10 cellular contexts compared by ENCODE assay signal in genomic region chr17:18682671-18683070, GRCh38. TPM values are rescaled to one million over a fixed set of nuclear protein-coding genes. Genes with fewer than 3 reads are reported as not detected.
DNase-seq lines count a peak whose midpoint lies in the region; ATAC-seq and TF ChIP-seq lines count a peak whose summit lies in the region.
"Not testable (repeated sequence)": the region's sequence is repeated elsewhere in the genome, so short reads cannot be mapped to it uniquely, and the experiment has no call there.
"Had no signal": no experiment of that assay in that cellular context is flagged by ENCODE, and none has a peak within 500 bp of the region (broad histone marks: within the 10 kb centered on the region; RNA-seq: fewer than 3 reads in every experiment).

No MANE protein-coding gene starts in this region.

- not testable (repeated sequence) for H3K27ac Mint-ChIP-seq in Caco-2 (ENCODE audit: unreplicated experiment); chondrocyte (ENCODE audit: unreplicated experiment)
- H3K27ac Mint-ChIP-seq in natural killer cell treated with Interleukin-12 subunit alpha and Interleukin-12 subunit beta and Interleukin-15 and Interleukin-18, amount 100 ng/mL, for 72 hours: peak overlapping the region in 1 of 2 donors; percentile 56

- H3K27me3 ChIP-seq in Caco-2 (replicated peaks; ENCODE audit: control insufficient read depth, insufficient read depth, low read length); HCT116 (ENCODE audit: insufficient read depth, low read length); left ventricle myocardium inferior (ENCODE audit: low read depth): not testable (repeated sequence)

- TF ChIP-seq POLR2A in HCT116 (IDR thresholded peaks at IDR 0.05; ENCODE audit: borderline replicate concordance, extremely low read depth, insufficient read depth, insufficient read length): not testable (repeated sequence)

- peak overlapping the region; percentile 82 for H3K4me3 Mint-ChIP-seq in Caco-2 (ENCODE audit: unreplicated experiment)
- H3K4me3 Mint-ChIP-seq in activated T-cell treated with anti-CD3 and anti-CD28 coated beads, Interleukin-2, amount 50 U/mL, for 4 hours: peak overlapping the region; percentile 62
- peak overlapping the region; percentile 74 for H3K4me3 Mint-ChIP-seq in chondrocyte (ENCODE audit: unreplicated experiment)
- peak overlapping the region; percentile 85 for H3K4me3 Mint-ChIP-seq in natural killer cell treated with Interleukin-12 subunit alpha and Interleukin-12 subunit beta and Interleukin-15 and Interleukin-18, amount 100 ng/mL, for 72 hours

- H3K4me1 ChIP-seq in Caco-2; HCT116 (ENCODE audit: control insufficient read depth in 1 of 2, insufficient read depth in 2 of 2, low read length in 2 of 2); OCI-LY7 (ENCODE audit: insufficient read depth, low read length, poor library complexity, severe bottlenecking); left ventricle myocardium inferior: not testable (repeated sequence)

- POLR2A ChIA-PET in Caco-2 (lab: Charles Lee); HCT116 (lab: Charles Lee); OCI-LY7 (lab: Charles Lee): not testable (repeated sequence)

- not testable (repeated sequence) for H3K4me1 Mint-ChIP-seq in Caco-2 (ENCODE audit: low read depth, unreplicated experiment); chondrocyte (ENCODE audit: low read depth); natural killer cell treated with Interleukin-12 subunit alpha and Interleukin-12 subunit beta and Interleukin-15 and Interleukin-18, amount 100 ng/mL, for 72 hours (ENCODE audit: low read depth in 2 of 2)
- H3K4me1 Mint-ChIP-seq in activated T-cell treated with anti-CD3 and anti-CD28 coated beads, Interleukin-2, amount 50 U/mL, for 4 hours (ENCODE audit: low read depth): peaks cover 16% of the 10 kb centered on the region

- H3K9me3 Mint-ChIP-seq in Caco-2 (ENCODE audit: unreplicated experiment); activated T-cell treated with anti-CD3 and anti-CD28 coated beads, Interleukin-2, amount 50 U/mL, for 4 hours; chondrocyte (ENCODE audit: low read depth); natural killer cell treated with Interleukin-12 subunit alpha and Interleukin-12 subunit beta and Interleukin-15 and Interleukin-18, amount 100 ng/mL, for 72 hours: not testable (repeated sequence)

- DNase-seq in Caco-2; HCT116 (ENCODE audit: low read depth, low spot score); OCI-LY7 (ENCODE audit: low spot score); activated T-cell treated with anti-CD3 and anti-CD28 coated beads, Interleukin-2, amount 50 U/mL, for 4 hours; chondrocyte (ENCODE audit: low spot score); left ventricle myocardium inferior; natural killer cell treated with Interleukin-12 subunit alpha and Interleukin-12 subunit beta and Interleukin-15 and Interleukin-18, amount 100 ng/mL, for 72 hours (ENCODE audit: low spot score); stimulated activated naive CD8-positive, alpha-beta T cell treated with anti-CD3 and anti-CD28 coated beads, Interleukin-15, Interleukin-2, amounts not matched to agents 100 U/mL and 50 U/mL, for 24 hours: not testable (repeated sequence)

- not testable (repeated sequence) for BruUV-seq in Caco-2 (replicated peaks; lab: Mats Ljungman, UMichigan); OCI-LY7 (replicated peaks; lab: Mats Ljungman, UMichigan)
- BruUV-seq in HCT116 (replicated peaks; lab: Mats Ljungman, UMichigan): TSS peak; percentile 70

- H3K36me3 ChIP-seq in Caco-2 (ENCODE audit: control insufficient read depth, insufficient read depth, low read length); HCT116 (ENCODE audit: control insufficient read depth in 1 of 2, insufficient read depth in 2 of 2, low read length in 2 of 2); OCI-LY7 (ENCODE audit: insufficient read depth, low read length); left ventricle myocardium inferior: not testable (repeated sequence)

- not testable (repeated sequence) for H3K27ac ChIP-seq in HCT116 (ENCODE audit: low read depth, low read length); OCI-LY7 (ENCODE audit: low read depth, low read length, poor library complexity, severe bottlenecking); left ventricle myocardium inferior (replicated peaks)

- H3K4me3 ChIP-seq in Caco-2 (ENCODE audit: low read depth, low read length): peak overlapping the region; percentile 50
- H3K4me3 ChIP-seq in HCT116 (replicated peaks in 1 of 2; ENCODE audit: low read depth in 1 of 2, low read length in 2 of 2): not testable (repeated sequence)
- H3K4me3 ChIP-seq in OCI-LY7 (ENCODE audit: low read depth, low read length, poor library complexity, severe bottlenecking): peak overlapping the region; percentile 5
- H3K4me3 ChIP-seq in left ventricle myocardium inferior: peak overlapping the region; percentile 33

- ATAC-seq in HCT116: 0 out of 2 replicates have a peak, but pooled peaks have one; percentile 39
- ATAC-seq in activated T-cell treated with anti-CD3 and anti-CD28 coated beads, Interleukin-2, amount 50 U/mL, for 4 hours: peak in 1 of 2 donors; percentile 27
- not testable (repeated sequence) for ATAC-seq in natural killer cell treated with Interleukin-12 subunit alpha and Interleukin-12 subunit beta and Interleukin-15 and Interleukin-18, amount 100 ng/mL, for 72 hours
- peak; percentile 53 for ATAC-seq in stimulated activated naive CD8-positive, alpha-beta T cell treated with anti-CD3 and anti-CD28 coated beads, Interleukin-15, Interleukin-2, amounts not matched to agents 100 U/mL and 50 U/mL, for 24 hours

- not testable (repeated sequence) for H3K79me2 ChIP-seq in HCT116 (ENCODE audit: insufficient read depth, low read length); OCI-LY7 (ENCODE audit: insufficient read depth, low read depth, low read length)

- TF ChIP-seq CTCF in Caco-2 (IDR thresholded peaks at IDR 0.05; ENCODE audit: insufficient read depth in 1 of 2, low read depth in 1 of 2, low read length in 1 of 2, severe bottlenecking in 1 of 2, unreplicated experiment in 1 of 2); HCT116 (IDR thresholded peaks at IDR 0.05 in 2 of 3, conservative IDR thresholded peaks at IDR 0.05 in 1 of 3; ENCODE audit: borderline replicate concordance in 1 of 3, insufficient read depth in 1 of 3, low read depth in 2 of 3, low read length in 2 of 3); OCI-LY7 (conservative IDR thresholded peaks at IDR 0.05; ENCODE audit: low read length); chondrocyte (IDR thresholded peaks at IDR 0.05); left ventricle myocardium inferior (IDR thresholded peaks at IDR 0.05; ENCODE audit: borderline replicate concordance): not testable (repeated sequence)

- not testable (repeated sequence) for H2AFZ ChIP-seq in HCT116 (ENCODE audit: low read depth, low read length, poor library complexity, severe bottlenecking); OCI-LY7 (ENCODE audit: low read length)

- H3K9ac ChIP-seq in HCT116 (ENCODE audit: low read length): not testable (repeated sequence)

- intact Hi-C loops in Caco-2 (cut with micrococcal nuclease; ENCODE audit: unreplicated experiment); HCT116 (cut with micrococcal nuclease); OCI-LY7 (cut with micrococcal nuclease; ENCODE audit: unreplicated experiment); left ventricle myocardium inferior (cut with micrococcal nuclease): not testable (repeated sequence)

- H3K27me3 Mint-ChIP-seq in Caco-2 (ENCODE audit: insufficient read depth, unreplicated experiment); activated T-cell treated with anti-CD3 and anti-CD28 coated beads, Interleukin-2, amount 50 U/mL, for 4 hours (ENCODE audit: low read depth); chondrocyte (ENCODE audit: low read depth); natural killer cell treated with Interleukin-12 subunit alpha and Interleukin-12 subunit beta and Interleukin-15 and Interleukin-18, amount 100 ng/mL, for 72 hours: not testable (repeated sequence)

- H3K36me3 Mint-ChIP-seq in Caco-2 (ENCODE audit: insufficient read depth, unreplicated experiment); activated T-cell treated with anti-CD3 and anti-CD28 coated beads, Interleukin-2, amount 50 U/mL, for 4 hours (ENCODE audit: insufficient read depth); chondrocyte (ENCODE audit: low read depth); natural killer cell treated with Interleukin-12 subunit alpha and Interleukin-12 subunit beta and Interleukin-15 and Interleukin-18, amount 100 ng/mL, for 72 hours: not testable (repeated sequence)

- H4K20me1 ChIP-seq in HCT116 (ENCODE audit: insufficient read depth); OCI-LY7 (ENCODE audit: insufficient read depth, low read length): not testable (repeated sequence)

- H3K9me2 ChIP-seq in HCT116 (ENCODE audit: insufficient read depth); OCI-LY7 (ENCODE audit: insufficient read depth, low read length): not testable (repeated sequence)

- H3K9me3 ChIP-seq in Caco-2; HCT116 (ENCODE audit: control insufficient read depth in 1 of 2, insufficient read depth in 1 of 2, low read depth in 1 of 2, low read length in 2 of 2); OCI-LY7 (ENCODE audit: low read length); left ventricle myocardium inferior (replicated peaks): not testable (repeated sequence)

- H3K4me2 ChIP-seq in HCT116 (ENCODE audit: low read length): peak overlapping the region; percentile 33
- 0 out of 2 replicates have a peak overlapping the region, but pooled peaks have one; percentile 23 for H3K4me2 ChIP-seq in OCI-LY7 (ENCODE audit: low read length)

- CTCF ChIA-PET in Caco-2 (lab: Charles Lee): interaction anchor here (0.5 kb wide), 1 partner anchor 21 kb away, joined by 3 read pairs; no protein-coding TSS in a partner anchor
- CTCF ChIA-PET in HCT116 (lab: Charles Lee); OCI-LY7 (lab: Charles Lee; ENCODE audit: unreplicated experiment): not testable (repeated sequence)

- not testable (repeated sequence) for TF ChIP-seq RAD21 in HCT116 (IDR thresholded peaks at IDR 0.05; ENCODE audit: low read depth)

- RAD21 ChIA-PET in HCT116 (lab: Charles Lee; ENCODE audit: low non-redundant PET in 1 of 2, low total read pairs in 2 of 2, uncharacterized antibody in 2 of 2, unreplicated experiment in 2 of 2): not testable (repeated sequence)

RNA-seq across cellular contexts. Expression of gene FOXO3B, which starts 0.6 kb away (rescaled TPM):
- total RNA-seq in Caco-2 (2022) (7.0 and 7.3 TPM in 2 replicates), HCT116 (2021; ENCODE audit: unreplicated experiment) (3.1 TPM), OCI-LY7 (2022) (0.98 and 1.2 TPM in 2 replicates), chondrocyte (6.9 to 7.5 TPM (median 7.0 TPM) in 3 replicates), left ventricle myocardium inferior (0.88 TPM)
- polyA plus RNA-seq in HCT116 (2012): 1.6 and 1.8 TPM in 2 replicates
- total RNA-seq in OCI-LY7 (2014; rRNA removed; shearing (Covaris generic)): 0.70 and 1.7 TPM in 2 replicates
- 10 to 100 TPM in 1 of 3 donors, 1 to 10 TPM in 2; 6.5 to 11.3 (median 9.4) TPM for total RNA-seq in activated T-cell treated with anti-CD3 and anti-CD28 coated beads, Interleukin-2, amount 50 U/mL, for 4 hours
- 1 to 10 TPM; 3.8 to 9.6 TPM for total RNA-seq in natural killer cell treated with Interleukin-12 subunit alpha and Interleukin-12 subunit beta and Interleukin-15 and Interleukin-18, amount 100 ng/mL, for 72 hours

RNA-seq across cellular contexts. Expression of gene TBC1D28, which starts 38.5 kb away (rescaled TPM):
- total RNA-seq in Caco-2 (2022): not detected in 2 replicates
- total RNA-seq in HCT116 (2021; ENCODE audit: unreplicated experiment): not detected
- 0.12 and 0.20 TPM in 2 replicates for polyA plus RNA-seq in HCT116 (2012)
- total RNA-seq in OCI-LY7 (2014; rRNA removed; shearing (Covaris generic)): 0.05 TPM in 1 of 2 replicates, not detected in the other
- not detected in 2 replicates for total RNA-seq in OCI-LY7 (2022)
- not detected for total RNA-seq in activated T-cell treated with anti-CD3 and anti-CD28 coated beads, Interleukin-2, amount 50 U/mL, for 4 hours
- total RNA-seq in chondrocyte: not detected in 3 replicates
- not detected for total RNA-seq in left ventricle myocardium inferior
- total RNA-seq in natural killer cell treated with Interleukin-12 subunit alpha and Interleukin-12 subunit beta and Interleukin-15 and Interleukin-18, amount 100 ng/mL, for 72 hours: not detected
- total RNA-seq: Right ventricle myocardium inferior had no signal
- polyA plus RNA-seq: esophagus had no signal
